In genomic region chr20:9054176-9054575, GRCh38 we compare ENCODE assay signal across 1 cellular context.
A peak's percentile ranks its signal among the peaks of the same experiment; 100 is the strongest.
TF ChIP-seq lines count a peak whose summit lies in the region.

No MANE protein-coding gene starts in this region.

TF ChIP-seq in IMR-90, 13 proteins besides CTCF, POLR2A, EP300 and RAD21:
- TF ChIP-seq MAFK (IDR thresholded peaks at IDR 0.05; ENCODE audit: low read depth, low read length) (peak; percentile 42; the same call in 1 of the 2 replicates), CEBPB (IDR thresholded peaks at IDR 0.05; ENCODE audit: low read depth, low read length) (no peak), CHD1 (IDR thresholded peaks at IDR 0.05; ENCODE audit: low read depth, low read length) (no peak), RCOR1 (IDR thresholded peaks at IDR 0.05; ENCODE audit: insufficient replicate concordance, low read length) (no peak), MXI1 (IDR thresholded peaks at IDR 0.05; ENCODE audit: borderline replicate concordance, low read depth, low read length) (no peak), MAZ (IDR thresholded peaks at IDR 0.05; ENCODE audit: borderline replicate concordance, low read depth, low read length) (no peak), NFE2L2 (IDR thresholded peaks at IDR 0.05; ENCODE audit: low read depth, low read length) (peak; percentile 67), BHLHE40 (IDR thresholded peaks at IDR 0.05; ENCODE audit: low read depth, low read length) (0 out of 2 replicates have a peak, but pooled peaks have one; percentile 9), FOS (IDR thresholded peaks at IDR 0.05; ENCODE audit: low read depth, low read length) (peak; percentile 40; the same call in 1 of the 2 replicates), ELK1 (IDR thresholded peaks at IDR 0.05; ENCODE audit: borderline replicate concordance, low read depth, low read length) (no peak)
- TF ChIP-seq, protein P1, sequence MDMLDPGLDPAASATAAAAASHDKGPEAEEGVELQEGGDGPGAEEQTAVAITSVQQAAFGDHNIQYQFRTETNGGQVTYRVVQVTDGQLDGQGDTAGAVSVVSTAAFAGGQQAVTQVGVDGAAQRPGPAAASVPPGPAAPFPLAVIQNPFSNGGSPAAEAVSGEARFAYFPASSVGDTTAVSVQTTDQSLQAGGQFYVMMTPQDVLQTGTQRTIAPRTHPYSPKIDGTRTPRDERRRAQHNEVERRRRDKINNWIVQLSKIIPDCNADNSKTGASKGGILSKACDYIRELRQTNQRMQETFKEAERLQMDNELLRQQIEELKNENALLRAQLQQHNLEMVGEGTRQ (IDR thresholded peaks at IDR 0.05; ENCODE audit: low read depth, low read length), result no peak
